ENCODE assay signal across 8 cellular contexts in genomic region chr11:122656073-122656630, GRCh38. TPM values are rescaled to one million over a fixed set of nuclear protein-coding genes. Genes with fewer than 3 reads are reported as not detected.
DNase-seq lines count a peak whose midpoint lies in the region; ATAC-seq and TF ChIP-seq lines count a peak whose summit lies in the region.

No MANE protein-coding gene starts in this region.

- intact Hi-C loops in mammary epithelial cell (cut with micrococcal nuclease) = loop anchor here (1.0 kb wide), 3 partner anchors 24 to 125 kb away; no protein-coding TSS in a partner anchor

- ATAC-seq in DND-41 (ENCODE audit: insufficient read depth, low read depth) = peak; percentile 61
- peak; percentile 48 for ATAC-seq in GM21576 (IDR thresholded peaks at IDR 0.05; ENCODE audit: unreplicated experiment)
- ATAC-seq in WTC11 = peak; percentile 43

- H2AFZ ChIP-seq in DND-41 (ENCODE audit: low read depth, low read length) = peak overlapping the region; percentile 70
- peak overlapping the region; percentile 66 for H2AFZ ChIP-seq in mammary epithelial cell (ENCODE audit: low read depth, low read length)

- H3K9ac ChIP-seq in DND-41 (ENCODE audit: low read depth, low read length) (peak overlapping the region; percentile 97), mammary epithelial cell (ENCODE audit: insufficient read depth, low read length) (peak overlapping the region; percentile 92)

- H3K9me3 Mint-ChIP-seq in IgD-negative memory B cell = no peaks in the 10 kb centered on the region
- peaks cover 5% of the 10 kb centered on the region for H3K9me3 Mint-ChIP-seq in WTC11

- H3K27me3 Mint-ChIP-seq in IgD-negative memory B cell (peaks cover 16% of the 10 kb centered on the region), WTC11 (ENCODE audit: low read depth) (peaks cover 22% of the 10 kb centered on the region)

- H3K4me3 ChIP-seq in DND-41 (ENCODE audit: low read depth in 1 of 2, low read length in 2 of 2) = peak overlapping the region; percentile 77 to 97
- peak overlapping the region; percentile 82 to 96 (median 89) for H3K4me3 ChIP-seq in mammary epithelial cell (replicated peaks in 1 of 3; ENCODE audit: insufficient read depth in 1 of 3, low read depth in 2 of 3, low read length in 3 of 3)

- TF ChIP-seq CTCF in DND-41 (IDR thresholded peaks at IDR 0.05; ENCODE audit: borderline replicate concordance, extremely low read depth, low read length, poor library complexity, severe bottlenecking) = no peak
- no peak for TF ChIP-seq CTCF in WTC11 (IDR thresholded peaks at IDR 0.05)
- TF ChIP-seq CTCF in mammary epithelial cell (conservative IDR thresholded peaks at IDR 0.05 in 1 of 2, IDR thresholded peaks at IDR 0.05 in 1 of 2; ENCODE audit: extremely low read depth in 1 of 2, insufficient read depth in 1 of 2, low read depth in 1 of 2, low read length in 2 of 2) = no peak

- in situ Hi-C loops in mammary epithelial cell (cut with MboI; ENCODE audit: low sequenced_read_pairs in 2 of 2) = no loop called here

- peaks cover 26% of the 10 kb centered on the region for H3K36me3 ChIP-seq in DND-41 (ENCODE audit: insufficient read depth, low read length)
- no peaks in the 10 kb centered on the region for H3K36me3 ChIP-seq in mammary epithelial cell (ENCODE audit: insufficient read depth, low read length)

- H3K36me3 Mint-ChIP-seq in IgD-negative memory B cell = peaks cover 1% of the 10 kb centered on the region
- H3K36me3 Mint-ChIP-seq in WTC11 = peaks cover 4% of the 10 kb centered on the region; the same call in 1 of the 2 replicates

- CTCF ChIA-PET in WTC11 (lab: Charles Lee) = interaction anchor here (0.6 to 4.1 kb wide), 26 partner anchors 9 to 398 kb away, joined by 3 to 56 read pairs (median 4); no protein-coding TSS in a partner anchor
- CTCF ChIA-PET in mammary epithelial cell (lab: Charles Lee; ENCODE audit: low non-redundant PET) = interaction anchor here (0.6 to 0.8 kb wide), 3 partner anchors 27 to 398 kb away, joined by 3 to 12 read pairs (median 4); no protein-coding TSS in a partner anchor

- dilution Hi-C loops in mammary epithelial cell (cut with HindIII; ENCODE audit: low sequenced_read_pairs) = loop anchor here (10.0 kb wide), 1 partner anchor 119 kb away; no protein-coding TSS in a partner anchor

- BruUV-seq in mammary epithelial cell (replicated peaks; lab: Mats Ljungman, UMichigan) = no TSS peak

- POLR2A ChIA-PET in WTC11 (lab: Charles Lee) = interaction anchor here (1.1 to 1.5 kb wide), 2 partner anchors 9 to 99 kb away, joined by 3 to 5 read pairs; no protein-coding TSS in a partner anchor

- WGBS in mammary epithelial cell (ENCODE audit: low coverage, missing lambda C conversion rate) = 6% methylated on average over 13 of the region's 66 CpGs

- H3K9me3 ChIP-seq in DND-41 (ENCODE audit: insufficient read depth, low read length, severe bottlenecking) (no peaks in the 10 kb centered on the region), mammary epithelial cell (replicated peaks; ENCODE audit: insufficient read depth, low read length) (no peaks in the 10 kb centered on the region)

- H3K79me2 ChIP-seq in DND-41 (ENCODE audit: insufficient read depth, low read length) = peaks cover 61% of the 10 kb centered on the region
- peaks cover 55% of the 10 kb centered on the region for H3K79me2 ChIP-seq in mammary epithelial cell (ENCODE audit: insufficient read depth, low read length)

- H3K27me3 ChIP-seq in DND-41 (ENCODE audit: insufficient read depth, low read length, poor library complexity) (no peaks in the 10 kb centered on the region), mammary epithelial cell (ENCODE audit: insufficient read depth, low read length) (no peaks in the 10 kb centered on the region), layer of hippocampus (ENCODE audit: control insufficient read depth, insufficient read depth, low read length) (no peaks in the 10 kb centered on the region)

- H3K27ac Mint-ChIP-seq in IgD-negative memory B cell (peak overlapping the region in 2 of 3 donors; percentile 24 to 56), WTC11 (no peak overlapping the region)

- H3K27ac ChIP-seq in DND-41 (ENCODE audit: low read length) = peak overlapping the region; percentile 94
- H3K27ac ChIP-seq in mammary epithelial cell (ENCODE audit: insufficient read depth, low read depth, low read length) = peak overlapping the region; percentile 84
- peak overlapping the region; percentile 80 for H3K27ac ChIP-seq in layer of hippocampus (ENCODE audit: low read depth, low read length)

- H3K4me3 Mint-ChIP-seq in IgD-negative memory B cell (peak overlapping the region; percentile 93 to 99 (median 98)), WTC11 (peak overlapping the region; percentile 93)

- H4K20me1 ChIP-seq in DND-41 (ENCODE audit: insufficient read depth, low read length) = peaks cover 31% of the 10 kb centered on the region
- H4K20me1 ChIP-seq in mammary epithelial cell (ENCODE audit: insufficient read depth, low read length) = no peaks in the 10 kb centered on the region

- H3K4me1 ChIP-seq in DND-41 (ENCODE audit: insufficient read depth, low read length) (peaks cover 53% of the 10 kb centered on the region), mammary epithelial cell (ENCODE audit: insufficient read depth, low read length) (peaks cover 39% of the 10 kb centered on the region)

- H3K4me2 ChIP-seq in DND-41 (ENCODE audit: insufficient read depth, low read length) (peak overlapping the region; percentile 89), mammary epithelial cell (ENCODE audit: insufficient read depth, low read depth, low read length) (peak overlapping the region; percentile 80)

- peak; percentile 57 for DNase-seq in DND-41
- peak; percentile 56 for DNase-seq in WTC11 (ENCODE audit: low spot score)
- DNase-seq in mammary epithelial cell = peak; percentile 70
- DNase-seq in stimulated activated CD4-positive, alpha-beta T cell treated with anti-CD3 and anti-CD28 coated beads, Interleukin-1b, Interleukin-23, amount 100 ng/mL, for 48 hours = peak; percentile 53
- no peak for DNase-seq in retina

- peaks cover 5 to 13% (median 5%) of the 10 kb centered on the region in 3 donors for H3K4me1 Mint-ChIP-seq in IgD-negative memory B cell
- H3K4me1 Mint-ChIP-seq in WTC11 = peaks cover 26% of the 10 kb centered on the region

TF ChIP-seq in WTC11, 78 proteins besides CTCF, POLR2A, EP300 and RAD21:
- TF ChIP-seq NFE2L1 (CRISPR knock-in tag; IDR thresholded peaks at IDR 0.05) = no peak
- 0 out of 2 replicates have a peak, but pooled peaks have one; percentile 4 for TF ChIP-seq FOXP1 (CRISPR knock-in tag; IDR thresholded peaks at IDR 0.05; ENCODE audit: borderline replicate concordance)
- TF ChIP-seq HMGXB4 (CRISPR knock-in tag; IDR thresholded peaks at IDR 0.05) = peak; percentile 52

RNA-seq across cellular contexts. Expression of gene UBASH3B, which starts 0.6 kb away (rescaled TPM):
- polyA plus RNA-seq in IgD-negative memory B cell (1.3 TPM), mammary epithelial cell (56.0 TPM)
- total RNA-seq in WTC11 (2021) (18.9 to 22.6 TPM (median 21.1 TPM) in 3 replicates), mammary epithelial cell (10 to 100 TPM; 50.7 to 70.3 TPM)
- 39.2 TPM for polyA minus RNA-seq in mammary epithelial cell
